Comparison of ENCODE assay signal across 8 cellular contexts in the genomic region with DNA sequence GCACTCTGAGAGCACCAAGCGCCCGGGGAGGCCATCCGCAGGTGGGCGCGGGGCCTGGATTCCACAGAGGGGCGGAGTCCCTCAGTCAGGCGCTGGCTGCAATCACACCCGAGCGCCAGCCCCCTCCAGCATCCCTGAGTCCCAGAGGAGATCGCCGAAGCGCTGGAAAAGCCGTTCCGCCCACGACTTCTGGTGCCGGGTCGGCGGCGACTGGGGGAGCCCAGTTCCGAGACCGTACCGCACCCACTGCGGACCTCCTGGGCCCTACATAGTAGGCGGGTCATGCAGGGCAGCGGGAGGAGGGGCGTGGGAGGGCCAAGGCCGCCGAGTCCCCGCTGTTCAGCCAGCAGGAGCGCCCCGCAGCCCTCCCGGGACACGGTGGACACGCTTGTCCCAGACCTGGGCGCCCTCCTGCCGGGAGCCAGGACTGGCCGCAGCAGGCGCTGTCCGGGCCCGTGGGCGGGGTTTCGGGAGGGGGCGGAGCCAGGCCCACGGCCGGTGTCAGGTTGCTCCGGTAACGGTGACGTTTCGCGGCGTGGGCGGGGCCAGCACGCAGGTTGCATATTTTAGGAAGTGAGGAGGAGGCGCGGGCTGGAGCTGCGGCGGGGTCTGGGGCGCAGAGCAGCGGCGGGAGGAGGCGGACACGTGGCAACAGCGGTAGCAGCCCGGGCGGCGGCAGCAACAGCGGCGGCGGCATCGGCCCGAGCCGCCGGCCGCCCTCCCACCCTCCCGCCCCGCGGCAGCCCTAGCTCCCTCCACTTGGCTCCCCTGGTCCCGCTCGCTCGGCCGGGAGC. TPM values are rescaled to one million over a fixed set of nuclear protein-coding genes. Genes with fewer than 3 reads are reported as not detected.
DNase-seq lines count a peak whose midpoint lies in the region; ATAC-seq and TF ChIP-seq lines count a peak whose summit lies in the region.

Gene ATP1A1 (plus strand): TSS at position 594 of the 794 bp plus-strand sequence. CDS start 268 bp downstream, outside the sequence.

- no CpG with 5 or more reads among the region's 81 CpGs for WGBS in gastroesophageal sphincter (ENCODE audit: low coverage in 1 of 2), 2 donors

- H3K27ac Mint-ChIP-seq in activated naive CD4-positive, alpha-beta T cell treated with anti-CD3 and anti-CD28 coated beads, Interleukin-2, amount 10 ng/mL, durations not matched to agents 7 days and 5 days = peak within 1 kb of the TSS; percentile 97

- peaks cover 37% of the 10 kb centered on the region for H3K4me1 Mint-ChIP-seq in activated naive CD4-positive, alpha-beta T cell treated with anti-CD3 and anti-CD28 coated beads, Interleukin-2, amount 10 ng/mL, durations not matched to agents 7 days and 5 days

- H3K9ac ChIP-seq in SK-N-MC (ENCODE audit: insufficient read length) = peak within 1 kb of the TSS; percentile 92

- peak within 1 kb of the TSS; percentile 93 for H3K4me3 Mint-ChIP-seq in activated naive CD4-positive, alpha-beta T cell treated with anti-CD3 and anti-CD28 coated beads, Interleukin-2, amount 10 ng/mL, durations not matched to agents 7 days and 5 days

- no peaks in the 10 kb centered on the region for H3K9me3 Mint-ChIP-seq in activated naive CD4-positive, alpha-beta T cell treated with anti-CD3 and anti-CD28 coated beads, Interleukin-2, amount 10 ng/mL, durations not matched to agents 7 days and 5 days

- peaks cover 36% of the 10 kb centered on the region for H3K27me3 Mint-ChIP-seq in activated naive CD4-positive, alpha-beta T cell treated with anti-CD3 and anti-CD28 coated beads, Interleukin-2, amount 10 ng/mL, durations not matched to agents 7 days and 5 days

- H3K36me3 ChIP-seq in SK-N-MC (ENCODE audit: insufficient read depth, low read length) (peaks cover 39% of the 10 kb centered on the region), gastroesophageal sphincter (no peaks in the 10 kb centered on the region)

- H3K4me1 ChIP-seq in gastroesophageal sphincter = peaks cover 3 to 50% (median 24%) of the 10 kb centered on the region in 3 donors

- CTCF ChIA-PET in activated naive CD4-positive, alpha-beta T cell treated with anti-CD3 and anti-CD28 coated beads, Interleukin-2, amount 10 ng/mL, durations not matched to agents 7 days and 5 days (lab: Charles Lee) = interaction anchor here (0.6 to 3.0 kb wide), 3 partner anchors 13 to 222 kb away, joined by 3 to 7 read pairs (median 3); no protein-coding TSS in a partner anchor

- no peak for TF ChIP-seq EP300 in gastroesophageal sphincter (IDR thresholded peaks at IDR 0.05)

- H3K27me3 ChIP-seq in gastroesophageal sphincter = no peaks in the 10 kb centered on the region

- ATAC-seq in HG02610 (IDR thresholded peaks at IDR 0.05; ENCODE audit: unreplicated experiment) = peak; percentile 66
- peak; percentile 88 for ATAC-seq in gastroesophageal sphincter

- H3K4me3 ChIP-seq in SK-N-MC (peak within 1 kb of the TSS; percentile 83), gastroesophageal sphincter (peak within 1 kb of the TSS; percentile 73 to 100)

- no peaks in the 10 kb centered on the region for H3K9me3 ChIP-seq in SK-N-MC (ENCODE audit: low read depth, low read length)
- no peaks in the 10 kb centered on the region for H3K9me3 ChIP-seq in gastroesophageal sphincter

- TF ChIP-seq CTCF in GM10266 (IDR thresholded peaks at IDR 0.05; ENCODE audit: control insufficient read depth, insufficient read depth, low read depth, missing control alignments) = no peak
- no peak for TF ChIP-seq CTCF in gastroesophageal sphincter (IDR thresholded peaks at IDR 0.05)

- DNase-seq in GM10266 (ENCODE audit: extremely low spot score) (peak; percentile 96), NCI-H1048 (lab: John Stamatoyannopoulos, UW) (peak; percentile 85), SK-N-MC (ENCODE audit: low read depth, low spot score) (no peak), non-pigmented ciliary epithelial cell (ENCODE audit: low read depth) (peak; percentile 63), substantia nigra (lab: John Stamatoyannopoulos, UW) (peak; percentile 56 to 100 (median 93))
- peak; percentile 99 for DNase-seq in activated naive CD4-positive, alpha-beta T cell treated with anti-CD3 and anti-CD28 coated beads, Interleukin-2, amount 10 ng/mL, durations not matched to agents 7 days and 5 days

- peak; percentile 95 for TF ChIP-seq POLR2A in gastroesophageal sphincter (IDR thresholded peaks at IDR 0.05)

- peak within 1 kb of the TSS; percentile 84 for H3K27ac ChIP-seq in SK-N-MC
- peak within 1 kb of the TSS; percentile 83 to 97 (median 92) for H3K27ac ChIP-seq in gastroesophageal sphincter
- peak within 1 kb of the TSS; percentile 77 for H3K27ac ChIP-seq in substantia nigra (ENCODE audit: low read depth, low read length, poor library complexity, severe bottlenecking)

- H3K36me3 Mint-ChIP-seq in activated naive CD4-positive, alpha-beta T cell treated with anti-CD3 and anti-CD28 coated beads, Interleukin-2, amount 10 ng/mL, durations not matched to agents 7 days and 5 days = peaks cover 18% of the 10 kb centered on the region

RNA-seq across cellular contexts. Expression of gene ATP1A1, which starts in this region (rescaled TPM):
- total RNA-seq in gastroesophageal sphincter = 100 to 1,000 TPM in 3 of 4 donors, 10 to 100 TPM in 1; 90.9 to 208 (median 174) TPM
